Comparison of ENCODE assay signal across 8 cellular contexts in the genomic region with DNA sequence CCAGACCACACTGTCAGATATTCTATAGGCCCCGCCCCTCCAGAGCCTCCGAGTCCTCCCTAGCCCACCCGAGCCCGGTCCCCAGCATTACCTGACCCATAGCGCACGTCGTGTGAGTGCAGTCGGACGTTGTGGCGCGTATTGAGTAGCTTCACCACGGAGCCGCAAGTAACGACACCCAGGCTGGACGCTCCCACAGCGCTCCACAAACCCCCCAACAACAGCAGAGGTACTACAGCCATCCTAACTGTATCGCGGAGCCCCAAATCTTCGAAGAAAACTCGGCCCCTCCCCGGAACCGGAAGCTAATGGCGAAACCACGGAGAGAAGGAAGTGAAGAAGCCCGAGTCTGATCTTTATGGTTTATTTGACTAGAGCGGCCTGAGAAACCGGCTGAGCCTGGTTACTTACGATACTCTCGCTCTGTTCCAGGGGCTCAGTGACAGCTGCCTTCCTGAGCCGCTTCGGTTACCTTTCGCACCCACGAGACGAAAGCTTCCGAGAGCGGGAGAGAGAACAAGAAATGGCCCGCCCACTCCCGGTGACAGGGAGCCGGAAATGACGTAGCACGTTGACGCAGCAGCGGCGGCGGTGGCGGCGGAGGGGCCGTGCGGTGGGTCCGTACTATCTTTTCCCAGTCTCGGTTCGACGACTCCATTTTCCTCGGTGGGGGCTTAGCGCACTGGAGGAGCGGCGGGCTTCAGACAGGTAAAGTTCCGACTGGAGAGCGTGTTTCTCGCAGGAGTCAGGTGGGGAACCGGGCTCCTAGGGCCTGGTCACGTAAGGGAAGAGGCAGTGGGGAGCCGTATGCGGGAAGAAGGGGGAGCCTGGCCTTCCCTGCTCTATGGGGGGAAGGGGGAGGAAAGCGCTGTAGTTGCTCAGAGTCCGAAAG. TPM values are rescaled to one million over a fixed set of nuclear protein-coding genes. Genes with fewer than 3 reads are reported as not detected.
DNase-seq lines count a peak whose midpoint lies in the region; ATAC-seq and TF ChIP-seq lines count a peak whose summit lies in the region.

A gene with protein sequence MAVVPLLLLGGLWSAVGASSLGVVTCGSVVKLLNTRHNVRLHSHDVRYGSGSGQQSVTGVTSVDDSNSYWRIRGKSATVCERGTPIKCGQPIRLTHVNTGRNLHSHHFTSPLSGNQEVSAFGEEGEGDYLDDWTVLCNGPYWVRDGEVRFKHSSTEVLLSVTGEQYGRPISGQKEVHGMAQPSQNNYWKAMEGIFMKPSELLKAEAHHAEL (minus strand): TSS at position 272 of the 892 bp plus-strand sequence. CDS start 30 bp downstream, at position 242.
A gene (plus strand): TSS at position 571 of the 892 bp plus-strand sequence. CDS start 11,197 bp downstream, outside the sequence.

- DNase-seq in AG09319 (ENCODE audit: extremely low read depth, low read depth) (peak; percentile 45), NCI-H345 (lab: John Stamatoyannopoulos, UW) (peak; percentile 91), activated B cell treated with CpG ODN at 0.5 μM for 24 hours (peak; percentile 95), cardiac fibroblast (ENCODE audit: low read depth in 2 of 2) (peak; percentile 84 to 87), iris pigment epithelial cell (ENCODE audit: low read depth) (peak; percentile 82)
- DNase-seq in stimulated activated CD4-positive, alpha-beta T cell treated with anti-CD3 and anti-CD28 coated beads, Interleukin-12 subunit alpha, Interleukin-12 subunit beta, amount 100 ng/mL, for 4 hours, result peak; percentile 93

- peak within 1 kb of the TSS; percentile 77 to 91 for H3K4me3 ChIP-seq in cardiac fibroblast (replicated peaks in 1 of 2; ENCODE audit: low read depth in 2 of 2, low read length in 2 of 2)

- peaks cover 56% of the 10 kb centered on the region for H3K4me1 Mint-ChIP-seq in activated B cell treated with CpG ODN at 0.5 μM for 24 hours

- H3K27ac Mint-ChIP-seq in activated B cell treated with CpG ODN at 0.5 μM for 24 hours, result peak within 1 kb of the TSS; percentile 100

- no peaks in the 10 kb centered on the region for H3K27me3 Mint-ChIP-seq in activated B cell treated with CpG ODN at 0.5 μM for 24 hours

- CTCF ChIA-PET in activated B cell treated with CpG ODN at 0.5 μM for 24 hours (lab: Charles Lee), result interaction anchor here (0.7 to 2.2 kb wide), 9 partner anchors 13 to 462 kb away, joined by 3 to 16 read pairs (median 4); a partner anchor contains a TSS

- ATAC-seq in GM18909 (IDR thresholded peaks at IDR 0.05; ENCODE audit: poor library complexity, unreplicated experiment), result peak; percentile 83
- peak; percentile 87 for ATAC-seq in HG03175 (IDR thresholded peaks at IDR 0.05; ENCODE audit: unreplicated experiment)
- ATAC-seq in activated B cell treated with CpG ODN at 0.5 μM for 24 hours (ENCODE audit: low read depth), result peak; percentile 83

- H3K4me3 Mint-ChIP-seq in activated B cell treated with CpG ODN at 0.5 μM for 24 hours, result peak within 1 kb of the TSS; percentile 98

- intact Hi-C loops in activated B cell treated with CpG ODN at 0.5 μM for 24 hours (cut with micrococcal nuclease), result loop anchor here (1.0 to 5.0 kb wide), 6 partner anchors 17 to 290 kb away; a partner anchor contains a TSS

- TF ChIP-seq CTCF in AG09319 (IDR thresholded peaks at IDR 0.05; ENCODE audit: low read depth, low read length), result no peak
- TF ChIP-seq CTCF in activated B cell treated with CpG ODN at 0.5 μM for 24 hours (IDR thresholded peaks at IDR 0.05), result no peak
- no peak for TF ChIP-seq CTCF in cardiac fibroblast (IDR thresholded peaks at IDR 0.05; ENCODE audit: low read depth, low read length)

- no peaks in the 10 kb centered on the region for H3K9me3 Mint-ChIP-seq in activated B cell treated with CpG ODN at 0.5 μM for 24 hours

- H3K36me3 Mint-ChIP-seq in activated B cell treated with CpG ODN at 0.5 μM for 24 hours (ENCODE audit: low read depth), result peaks cover 50% of the 10 kb centered on the region

- POLR2A ChIA-PET in activated B cell treated with CpG ODN at 0.5 μM for 24 hours (lab: Charles Lee), result interaction anchor here (0.6 to 4.6 kb wide), 23 partner anchors 10 to 1268 kb away, joined by 3 to 100 read pairs (median 4); a partner anchor contains a TSS

RNA-seq across cellular contexts. Expression of the first gene that starts in this region (rescaled TPM):
- total RNA-seq in activated B cell treated with CpG ODN at 0.5 μM for 24 hours, result 36.1 and 47.7 TPM in 2 replicates

RNA-seq across cellular contexts. Expression of the second gene that starts in this region (rescaled TPM):
- total RNA-seq in activated B cell treated with CpG ODN at 0.5 μM for 24 hours, result 77.1 and 92.4 TPM in 2 replicates

Comparison
In these comparisons a context has a peak if more than half of its experiments do, and no peak if none do; other contexts are left out.
1. Peak in every context shown above with its lines: DNase-seq, ATAC-seq and H3K4me3 ChIP-seq.
2. DNase-seq: peak in every context shown above with its lines; median percentile 95 in activated B cell treated with CpG ODN at 0.5 μM for 24 hours; 93 in stimulated activated CD4-positive, alpha-beta T cell treated with anti-CD3 and anti-CD28 coated beads, Interleukin-12 subunit alpha, Interleukin-12 subunit beta, amount 100 ng/mL, for 4 hours; 91 in NCI-H345; 86 in cardiac fibroblast; 82 in iris pigment epithelial cell; 45 in AG09319.